8 cellular contexts compared by ENCODE assay signal in the genomic region with DNA sequence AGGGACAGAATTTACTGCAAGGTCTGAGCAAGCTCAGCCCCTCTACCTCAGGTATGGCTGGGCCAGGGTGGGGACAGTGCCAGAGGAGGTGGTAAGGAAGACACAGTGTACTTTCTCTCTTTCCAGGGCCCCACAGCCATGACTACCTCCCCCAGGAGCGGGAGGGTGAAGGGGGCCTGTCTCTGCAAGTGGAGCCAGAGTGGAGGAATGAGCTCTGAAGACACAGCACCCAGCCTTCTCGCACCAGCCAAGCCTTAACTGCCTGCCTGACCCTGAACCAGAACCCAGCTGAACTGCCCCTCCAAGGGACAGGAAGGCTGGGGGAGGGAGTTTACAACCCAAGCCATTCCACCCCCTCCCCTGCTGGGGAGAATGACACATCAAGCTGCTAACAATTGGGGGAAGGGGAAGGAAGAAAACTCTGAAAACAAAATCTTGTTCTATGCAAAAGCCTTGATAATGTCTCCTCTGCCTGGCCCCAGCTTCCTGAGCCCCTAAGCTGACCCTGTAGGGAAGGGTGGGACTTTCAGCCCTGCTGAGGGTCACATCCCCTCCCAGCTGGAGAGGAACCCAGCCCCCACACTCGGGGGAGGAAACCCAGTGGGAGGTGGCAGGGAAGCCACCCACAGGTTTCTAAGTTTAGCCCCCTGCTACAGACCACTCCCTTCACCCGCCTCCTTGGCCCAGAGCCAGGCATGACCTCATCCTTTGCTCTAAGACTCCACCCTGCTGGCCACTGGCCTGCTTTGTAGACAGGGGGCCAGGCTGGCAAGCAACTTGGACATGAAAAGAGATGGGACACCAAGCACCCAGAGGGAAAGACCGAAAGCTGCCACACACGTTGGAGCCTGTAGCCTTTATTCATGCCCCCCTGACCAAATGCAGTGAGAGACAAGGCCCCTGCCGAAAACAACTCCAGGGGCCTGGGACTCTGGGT. TPM values are rescaled to one million over a fixed set of nuclear protein-coding genes. Genes with fewer than 3 reads are reported as not detected.
DNase-seq lines count a peak whose midpoint lies in the region; ATAC-seq and TF ChIP-seq lines count a peak whose summit lies in the region.

No MANE protein-coding gene starts in this region.

- no peak for ATAC-seq in HG03039 (IDR thresholded peaks at IDR 0.05; ENCODE audit: unreplicated experiment)

- H3K36me3 Mint-ChIP-seq in T-helper 1 cell treated with Interleukin-12 subunit alpha and Interleukin-12 subunit beta and Interleukin-4 antibody, amounts not matched to agents 30 μg/mL and 1 μg/mL, for 36 hours (ENCODE audit: low read depth): peaks cover 31% of the 10 kb centered on the region

- no peaks in the 10 kb centered on the region for H3K9me3 Mint-ChIP-seq in T-helper 1 cell treated with Interleukin-12 subunit alpha and Interleukin-12 subunit beta and Interleukin-4 antibody, amounts not matched to agents 30 μg/mL and 1 μg/mL, for 36 hours

- DNase-seq in DMS 273 treated with DMSO at 0.1 percent for 48 hours (lab: John Stamatoyannopoulos, UW): peak; percentile 65
- DNase-seq in H7: peak; percentile 86
- DNase-seq in NCI-H1092 (lab: John Stamatoyannopoulos, UW): peak; percentile 41
- DNase-seq in astrocyte of the hippocampus (ENCODE audit: low read depth, low spot score): peak; percentile 99
- DNase-seq in hepatocyte (ENCODE audit: low spot score): peak; percentile 97
- peak; percentile 80 for DNase-seq in retina

- H3K4me2 ChIP-seq in hepatocyte: peak overlapping the region; percentile 50

- no peaks in the 10 kb centered on the region for H3K27me3 Mint-ChIP-seq in T-helper 1 cell treated with Interleukin-12 subunit alpha and Interleukin-12 subunit beta and Interleukin-4 antibody, amounts not matched to agents 30 μg/mL and 1 μg/mL, for 36 hours (ENCODE audit: low read depth)

- no peak for TF ChIP-seq CTCF in hepatocyte (IDR thresholded peaks at IDR 0.05; ENCODE audit: poor library complexity)

- H3K4me1 ChIP-seq in hepatocyte (ENCODE audit: insufficient read depth): peaks cover 74% of the 10 kb centered on the region

- peaks cover 3% of the 10 kb centered on the region for H4K20me1 ChIP-seq in hepatocyte (ENCODE audit: insufficient read depth, poor library complexity, severe bottlenecking)

- peaks cover 32% of the 10 kb centered on the region for H3K27me3 ChIP-seq in H7 (ENCODE audit: control insufficient read depth, insufficient read depth, low read length)
- H3K27me3 ChIP-seq in hepatocyte: no peaks in the 10 kb centered on the region

- peak overlapping the region; percentile 97 for H3K27ac ChIP-seq in hepatocyte

- H3K4me3 Mint-ChIP-seq in T-helper 1 cell treated with Interleukin-12 subunit alpha and Interleukin-12 subunit beta and Interleukin-4 antibody, amounts not matched to agents 30 μg/mL and 1 μg/mL, for 36 hours: peak overlapping the region; percentile 25

- WGBS in hepatocyte (ENCODE audit: low lambda C conversion rate, missing lambda C conversion rate): 32% methylated on average over 7 of the region's 7 CpGs

- H3K9me3 ChIP-seq in hepatocyte (ENCODE audit: low read depth): no peaks in the 10 kb centered on the region

- peaks cover 54% of the 10 kb centered on the region for H3K4me1 Mint-ChIP-seq in T-helper 1 cell treated with Interleukin-12 subunit alpha and Interleukin-12 subunit beta and Interleukin-4 antibody, amounts not matched to agents 30 μg/mL and 1 μg/mL, for 36 hours (ENCODE audit: low read depth)

- H3K27ac Mint-ChIP-seq in T-helper 1 cell treated with Interleukin-12 subunit alpha and Interleukin-12 subunit beta and Interleukin-4 antibody, amounts not matched to agents 30 μg/mL and 1 μg/mL, for 36 hours: peak overlapping the region; percentile 92

- H3K4me3 ChIP-seq in H7 (ENCODE audit: insufficient read depth, low read depth, low read length) (no peak overlapping the region), hepatocyte (no peak overlapping the region)

- peaks cover 29% of the 10 kb centered on the region for H3K79me2 ChIP-seq in hepatocyte

- no peak overlapping the region for H2AFZ ChIP-seq in hepatocyte

- H3K9me2 ChIP-seq in hepatocyte (replicated peaks; ENCODE audit: insufficient read depth): no peaks in the 10 kb centered on the region

- H3K36me3 ChIP-seq in H7 (replicated peaks; ENCODE audit: control insufficient read depth, insufficient read depth, low read length): peaks cover 11% of the 10 kb centered on the region
- H3K36me3 ChIP-seq in hepatocyte (replicated peaks; ENCODE audit: insufficient read depth, low read depth): no peaks in the 10 kb centered on the region

RNA-seq across cellular contexts. Expression of gene RHOC, which starts 6.4 kb away (rescaled TPM):
- total RNA-seq in H7 (2014; rRNA removed; shearing (Covaris generic)): 71.9 and 121 TPM in 2 replicates
- total RNA-seq in hepatocyte: 340 and 354 TPM in 2 replicates
- 610 and 612 TPM in 2 replicates for polyA plus RNA-seq in hepatocyte

RNA-seq across cellular contexts. Expression of gene PPM1J, which starts 14.6 kb away (rescaled TPM):
- 4.6 and 7.7 TPM in 2 replicates for total RNA-seq in H7 (2014; rRNA removed; shearing (Covaris generic))
- 0.72 and 0.93 TPM in 2 replicates for total RNA-seq in hepatocyte
- 1.8 and 1.9 TPM in 2 replicates for polyA plus RNA-seq in hepatocyte

RNA-seq across cellular contexts. Expression of gene MOV10, which starts 26.1 kb away (rescaled TPM):
- 54.5 and 57.1 TPM in 2 replicates for total RNA-seq in H7 (2014; rRNA removed; shearing (Covaris generic))
- 87.7 and 98.2 TPM in 2 replicates for total RNA-seq in hepatocyte
- 133 and 135 TPM in 2 replicates for polyA plus RNA-seq in hepatocyte

Comparison
In these comparisons a context has a peak if more than half of its experiments do, and no peak if none do; other contexts are left out.
1. DNase-seq: peak in every context shown above with its lines; median percentile 99 in astrocyte of the hippocampus; 97 in hepatocyte; 86 in H7; 80 in retina; 65 in DMS 273 treated with DMSO at 0.1 percent for 48 hours; 41 in NCI-H1092.